ENCODE assay signal across 1 cellular context in the genomic region with DNA sequence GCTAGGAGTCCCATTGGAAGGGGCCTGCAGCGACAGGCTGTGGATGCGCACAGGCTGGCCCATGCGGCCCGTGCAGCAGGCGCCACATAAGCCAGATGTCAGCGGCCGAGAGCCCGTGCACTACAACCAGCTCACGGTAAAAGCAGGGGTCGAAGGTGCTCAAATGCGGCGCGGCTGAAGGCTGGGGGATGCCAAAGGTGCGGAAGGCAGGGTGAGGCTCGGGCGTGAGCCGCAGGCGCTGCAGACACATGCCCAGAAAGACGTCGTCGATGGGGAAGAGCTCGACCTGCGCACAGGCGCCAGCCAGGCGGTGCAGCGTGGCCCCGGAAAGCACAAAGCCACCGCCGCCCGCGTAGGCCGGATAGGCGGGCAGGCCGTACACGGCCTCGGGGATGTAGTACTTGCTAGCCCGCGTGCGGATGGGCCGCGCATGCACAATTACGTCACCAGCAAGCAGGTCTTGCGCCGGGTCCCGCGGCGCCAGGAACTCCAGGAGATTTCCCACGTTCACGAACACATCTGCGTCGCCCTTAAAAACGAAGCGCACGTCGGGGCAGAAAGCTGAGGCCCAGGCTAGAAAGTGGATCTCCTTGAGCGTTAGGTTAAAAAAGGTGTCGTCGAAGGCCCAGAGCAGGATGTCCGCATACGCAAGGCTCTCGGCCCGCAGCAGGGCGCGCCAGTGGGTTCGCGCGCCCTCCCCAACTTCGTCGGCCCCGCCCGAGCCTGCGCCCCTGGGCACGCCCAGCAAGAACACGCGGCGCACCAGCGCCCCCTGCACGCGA.
A peak's percentile ranks its signal among the peaks of the same experiment; 100 is the strongest.
TF ChIP-seq lines count a peak whose summit lies in the region.

No MANE protein-coding gene starts in this region.

TF ChIP-seq in H1, 55 proteins besides CTCF, POLR2A, EP300 and RAD21:
- no peak for TF ChIP-seq TEAD4 (IDR thresholded peaks at IDR 0.05; ENCODE audit: low read depth, low read length)
- 0 out of 2 replicates have a peak, but pooled peaks have one; percentile 13 for TF ChIP-seq PHF8 (conservative IDR thresholded peaks at IDR 0.05; ENCODE audit: low read depth, low read length)
- no peak for TF ChIP-seq CTBP2 (IDR thresholded peaks at IDR 0.05; ENCODE audit: borderline replicate concordance, insufficient read depth, insufficient read length, low read length)
- TF ChIP-seq KDM1A (IDR thresholded peaks at IDR 0.05; ENCODE audit: borderline replicate concordance, low read length), result no peak
- no peak for TF ChIP-seq TBP (IDR thresholded peaks at IDR 0.05; ENCODE audit: low read depth, low read length)
- TF ChIP-seq ZNF274 (IDR thresholded peaks at IDR 0.05; ENCODE audit: borderline replicate concordance, extremely low read depth, low read length), result no peak
- TF ChIP-seq, protein P1, sequence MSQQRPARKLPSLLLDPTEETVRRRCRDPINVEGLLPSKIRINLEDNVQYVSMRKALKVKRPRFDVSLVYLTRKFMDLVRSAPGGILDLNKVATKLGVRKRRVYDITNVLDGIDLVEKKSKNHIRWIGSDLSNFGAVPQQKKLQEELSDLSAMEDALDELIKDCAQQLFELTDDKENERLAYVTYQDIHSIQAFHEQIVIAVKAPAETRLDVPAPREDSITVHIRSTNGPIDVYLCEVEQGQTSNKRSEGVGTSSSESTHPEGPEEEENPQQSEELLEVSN (IDR thresholded peaks at IDR 0.05), result peak; percentile 84; the same call in 1 of the 2 replicates
- TF ChIP-seq POLR2AphosphoS5 (IDR thresholded peaks at IDR 0.05; ENCODE audit: low read depth, low read length), result no peak; the same call in 1 of the 2 replicates
- no peak; the same call in 1 of the 2 replicates for TF ChIP-seq CREB1 (IDR thresholded peaks at IDR 0.05)
- no peak for TF ChIP-seq HDAC6 (IDR thresholded peaks at IDR 0.05; ENCODE audit: low read depth, low read length)
- no peak for TF ChIP-seq SAP30 (IDR thresholded peaks at IDR 0.05; ENCODE audit: insufficient read depth, insufficient replicate concordance, low read length)
- TF ChIP-seq GABPA (IDR thresholded peaks at IDR 0.05; ENCODE audit: borderline replicate concordance, insufficient read depth, low read length), result no peak; the same call in 1 of the 2 replicates
- no peak for TF ChIP-seq JUN (IDR thresholded peaks at IDR 0.05; ENCODE audit: low read depth, low read length)
- TF ChIP-seq NRF1 (IDR thresholded peaks at IDR 0.05; ENCODE audit: low read depth, low read length), result no peak
- no peak for TF ChIP-seq POU5F1 (IDR thresholded peaks at IDR 0.05; ENCODE audit: low read depth, low read length)
- TF ChIP-seq SP1 (IDR thresholded peaks at IDR 0.05; ENCODE audit: low read depth, low read length), result no peak
- no peak for TF ChIP-seq SIN3A (conservative IDR thresholded peaks at IDR 0.05 in 1 of 2, IDR thresholded peaks at IDR 0.05 in 1 of 2; ENCODE audit: low read depth in 1 of 2, low read length in 2 of 2)
- TF ChIP-seq NANOG (IDR thresholded peaks at IDR 0.05; ENCODE audit: insufficient read depth, low read depth, low read length, poor library complexity, severe bottlenecking), result no peak
- TF ChIP-seq, protein P2, sequence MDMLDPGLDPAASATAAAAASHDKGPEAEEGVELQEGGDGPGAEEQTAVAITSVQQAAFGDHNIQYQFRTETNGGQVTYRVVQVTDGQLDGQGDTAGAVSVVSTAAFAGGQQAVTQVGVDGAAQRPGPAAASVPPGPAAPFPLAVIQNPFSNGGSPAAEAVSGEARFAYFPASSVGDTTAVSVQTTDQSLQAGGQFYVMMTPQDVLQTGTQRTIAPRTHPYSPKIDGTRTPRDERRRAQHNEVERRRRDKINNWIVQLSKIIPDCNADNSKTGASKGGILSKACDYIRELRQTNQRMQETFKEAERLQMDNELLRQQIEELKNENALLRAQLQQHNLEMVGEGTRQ (IDR thresholded peaks at IDR 0.05; ENCODE audit: low read length), result no peak
- TF ChIP-seq MAFK (IDR thresholded peaks at IDR 0.05; ENCODE audit: low read depth, low read length), result no peak
- no peak for TF ChIP-seq EZH2 (IDR thresholded peaks at IDR 0.05; ENCODE audit: low read depth, low read length, severe bottlenecking)
- no peak for TF ChIP-seq JUND (IDR thresholded peaks at IDR 0.05; ENCODE audit: low read length)
- TF ChIP-seq RXRA (IDR thresholded peaks at IDR 0.05; ENCODE audit: insufficient read depth, low read depth, low read length), result no peak
- TF ChIP-seq, protein P3, sequence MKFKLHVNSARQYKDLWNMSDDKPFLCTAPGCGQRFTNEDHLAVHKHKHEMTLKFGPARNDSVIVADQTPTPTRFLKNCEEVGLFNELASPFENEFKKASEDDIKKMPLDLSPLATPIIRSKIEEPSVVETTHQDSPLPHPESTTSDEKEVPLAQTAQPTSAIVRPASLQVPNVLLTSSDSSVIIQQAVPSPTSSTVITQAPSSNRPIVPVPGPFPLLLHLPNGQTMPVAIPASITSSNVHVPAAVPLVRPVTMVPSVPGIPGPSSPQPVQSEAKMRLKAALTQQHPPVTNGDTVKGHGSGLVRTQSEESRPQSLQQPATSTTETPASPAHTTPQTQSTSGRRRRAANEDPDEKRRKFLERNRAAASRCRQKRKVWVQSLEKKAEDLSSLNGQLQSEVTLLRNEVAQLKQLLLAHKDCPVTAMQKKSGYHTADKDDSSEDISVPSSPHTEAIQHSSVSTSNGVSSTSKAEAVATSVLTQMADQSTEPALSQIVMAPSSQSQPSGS (IDR thresholded peaks at IDR 0.05; ENCODE audit: low read length), result no peak
- TF ChIP-seq SP2 (IDR thresholded peaks at IDR 0.05; ENCODE audit: low read length), result no peak
- peak; percentile 13; the same call in 1 of the 2 replicates for TF ChIP-seq SUZ12 (IDR thresholded peaks at IDR 0.05; ENCODE audit: low read length)
- TF ChIP-seq FOSL1 (IDR thresholded peaks at IDR 0.05; ENCODE audit: insufficient read depth, low read depth, low read length), result no peak
- TF ChIP-seq, protein P4, sequence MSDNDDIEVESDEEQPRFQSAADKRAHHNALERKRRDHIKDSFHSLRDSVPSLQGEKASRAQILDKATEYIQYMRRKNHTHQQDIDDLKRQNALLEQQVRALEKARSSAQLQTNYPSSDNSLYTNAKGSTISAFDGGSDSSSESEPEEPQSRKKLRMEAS (IDR thresholded peaks at IDR 0.05), result peak; percentile 93; the same call in 1 of the 2 replicates
- TF ChIP-seq CBX5 (IDR thresholded peaks at IDR 0.05; ENCODE audit: low read depth, low read length), result no peak
- TF ChIP-seq HDAC2 (IDR thresholded peaks at IDR 0.05; ENCODE audit: borderline replicate concordance in 1 of 2, low read depth in 2 of 2, low read length in 2 of 2), result no peak
- TF ChIP-seq BACH1 (IDR thresholded peaks at IDR 0.05; ENCODE audit: low read length), result peak; percentile 74
- TF ChIP-seq SIRT6 (IDR thresholded peaks at IDR 0.05; ENCODE audit: low read length), result no peak
